22 cellular contexts compared by ENCODE assay signal in genomic region chr7:28560771-28561170, GRCh38.
"Had no signal": no experiment of that assay in that cellular context is flagged by ENCODE, and none has a peak within 500 bp of the region (broad histone marks: within the 10 kb centered on the region; RNA-seq: fewer than 3 reads in every experiment).

No MANE protein-coding gene starts in this region.

- H3K4me3 Mint-ChIP-seq: naive thymus-derived CD4-positive, alpha-beta T cell had no signal

- H3K4me1 ChIP-seq: esophagus muscularis mucosa, foreskin keratinocyte, gastroesophageal sphincter, left lung, lower lobe of right lung had no signal

- FAIRE-seq: colon, endothelial cell of umbilical vein, frontal cortex, islet of Langerhans, keratinocyte had no signal

- H2AFZ ChIP-seq: hepatocyte had no signal

- ATAC-seq: foreskin keratinocyte; gastroesophageal sphincter; heart left ventricle; left cardiac atrium; left lung; left ventricle myocardium superior; lower lobe of right lung; naive thymus-derived CD4-positive, alpha-beta T cell had no signal

- H3K27me3 ChIP-seq: esophagus muscularis mucosa, gastroesophageal sphincter, heart left ventricle, left lung had no signal

- H3K36me3 ChIP-seq: esophagus muscularis mucosa, gastroesophageal sphincter, heart left ventricle, left lung, lower lobe of right lung had no signal

- H3K27ac ChIP-seq: coronary artery, dorsolateral prefrontal cortex, esophagus muscularis mucosa, foreskin keratinocyte, gastroesophageal sphincter, heart left ventricle, hepatocyte, left lung, lower lobe of right lung had no signal

- H3K27ac Mint-ChIP-seq: naive thymus-derived CD4-positive, alpha-beta T cell had no signal

- H3K79me2 ChIP-seq: hepatocyte had no signal

- H3K9me3 ChIP-seq: esophagus muscularis mucosa, gastroesophageal sphincter, heart left ventricle, left lung, lower lobe of right lung had no signal

- H3K4me3 ChIP-seq: coronary artery, dorsolateral prefrontal cortex, esophagus muscularis mucosa, gastroesophageal sphincter, heart left ventricle, hepatocyte, left lung, lower lobe of right lung had no signal

- H3K4me2 ChIP-seq: hepatocyte had no signal

- DNase-seq: dermis blood vessel endothelial cell; dorsolateral prefrontal cortex; effector CD4-positive, alpha-beta T cell; effector memory CD4-positive, alpha-beta T cell; heart left ventricle; hypothalamus; left cardiac atrium; left lung; left ventricle myocardium superior; lower lobe of right lung; midbrain had no signal

- H3K4me1 Mint-ChIP-seq: naive thymus-derived CD4-positive, alpha-beta T cell had no signal
